In the genomic region with DNA sequence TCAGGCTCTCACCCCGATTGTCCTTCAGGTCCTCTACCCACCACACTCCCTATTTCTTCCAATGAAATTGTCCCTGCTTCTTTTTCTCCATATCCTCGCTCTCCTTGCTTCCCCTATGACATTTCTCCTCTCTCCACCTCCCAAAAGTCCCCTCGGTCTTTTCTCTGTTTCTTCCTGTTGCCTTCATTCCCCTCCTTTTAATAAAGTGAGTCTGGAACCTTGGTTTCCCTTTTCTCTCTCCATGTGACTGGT, we compare ENCODE assay signal across 1 cellular context.
TF ChIP-seq lines count a peak whose summit lies in the region.

No MANE protein-coding gene starts in this region.

TF ChIP-seq in endothelial cell of umbilical vein, 7 proteins besides CTCF, POLR2A, EP300 and RAD21:
- TF ChIP-seq GATA2 (IDR thresholded peaks at IDR 0.05; ENCODE audit: insufficient read depth, insufficient read length, low read depth, low read length) (no peak), MYC (IDR thresholded peaks at IDR 0.05; ENCODE audit: low read depth, low read length) (no peak), JUN (IDR thresholded peaks at IDR 0.05; ENCODE audit: borderline replicate concordance, insufficient read depth, insufficient read length, low read depth) (no peak), POLR2AphosphoS5 (IDR thresholded peaks at IDR 0.05; ENCODE audit: insufficient read depth, low read depth, low read length) (no peak), FOS (IDR thresholded peaks at IDR 0.05; ENCODE audit: borderline replicate concordance, insufficient read depth, low read length) (no peak), EZH2 (IDR thresholded peaks at IDR 0.05; ENCODE audit: borderline replicate concordance, low read depth, low read length, severe bottlenecking) (no peak)
- TF ChIP-seq, protein P1, sequence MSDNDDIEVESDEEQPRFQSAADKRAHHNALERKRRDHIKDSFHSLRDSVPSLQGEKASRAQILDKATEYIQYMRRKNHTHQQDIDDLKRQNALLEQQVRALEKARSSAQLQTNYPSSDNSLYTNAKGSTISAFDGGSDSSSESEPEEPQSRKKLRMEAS (IDR thresholded peaks at IDR 0.05; ENCODE audit: insufficient read depth, insufficient read length) = no peak
